ENCODE assay signal across 16 cellular contexts in the genomic region with DNA sequence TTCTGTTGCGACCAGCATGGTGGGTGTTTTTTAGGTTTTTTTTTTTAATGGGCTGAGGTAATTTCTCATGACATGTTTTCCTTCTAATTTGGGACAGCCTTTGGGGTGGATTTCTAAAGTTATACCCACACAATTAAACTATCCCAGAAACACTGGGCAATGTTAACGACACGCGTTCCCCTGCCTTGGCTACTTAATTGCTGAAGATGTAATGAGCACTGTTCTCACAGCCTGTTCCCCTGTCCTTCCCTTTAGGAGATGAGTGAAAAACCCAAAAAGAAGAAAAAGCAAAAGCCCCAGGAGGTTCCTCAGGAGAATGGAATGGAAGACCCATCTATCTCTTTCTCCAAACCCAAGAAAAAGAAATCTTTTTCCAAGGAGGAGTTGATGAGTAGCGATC. TPM values are rescaled to one million over a fixed set of nuclear protein-coding genes. Genes with fewer than 3 reads are reported as not detected.
A peak's percentile ranks its signal among the peaks of the same experiment; 100 is the strongest.
DNase-seq lines count a peak whose midpoint lies in the region; ATAC-seq and TF ChIP-seq lines count a peak whose summit lies in the region.
"Had no signal": no experiment of that assay in that cellular context is flagged by ENCODE, and none has a peak within 500 bp of the region (broad histone marks: within the 10 kb centered on the region; RNA-seq: fewer than 3 reads in every experiment).

No MANE protein-coding gene starts in this region.

- POLR2A ChIA-PET in activated CD8-positive, alpha-beta T cell treated with anti-CD3 and anti-CD28 coated beads for 36 hours (lab: Charles Lee) = interaction anchor here (0.9 to 9.2 kb wide), 4 partner anchors 8 to 188 kb away, joined by 3 to 92 read pairs (median 4); a partner anchor contains a TSS
- POLR2A ChIA-PET in activated CD8-positive, alpha-beta T cell treated with anti-CD3 and anti-CD28 coated beads, Interleukin-2, amount 10 ng/mL, durations not matched to agents 7 days and 5 days (lab: Charles Lee) = no interaction called here
- POLR2A ChIA-PET in WTC11 (lab: Charles Lee) = no interaction called here

- H3K27me3 ChIP-seq in BLaER1 treated with 17β-estradiol and CSF1 and Interleukin-3, amounts not matched to agents 10 nM and 100 nM = no peaks in the 10 kb centered on the region
- H3K27me3 ChIP-seq in BE2C = no peaks in the 10 kb centered on the region
- H3K27me3 ChIP-seq in heart left ventricle = no peaks in the 10 kb centered on the region

- no peaks in the 10 kb centered on the region for H3K27me3 Mint-ChIP-seq in activated CD8-positive, alpha-beta T cell treated with anti-CD3 and anti-CD28 coated beads for 36 hours
- no peaks in the 10 kb centered on the region for H3K27me3 Mint-ChIP-seq in activated CD8-positive, alpha-beta T cell treated with anti-CD3 and anti-CD28 coated beads, Interleukin-2, amount 10 ng/mL, durations not matched to agents 7 days and 5 days (ENCODE audit: low read depth)
- H3K27me3 Mint-ChIP-seq in WTC11 (ENCODE audit: low read depth) (no peaks in the 10 kb centered on the region), naive B cell (no peaks in the 10 kb centered on the region)

- peak overlapping the region; percentile 44 for H3K27ac Mint-ChIP-seq in activated CD8-positive, alpha-beta T cell treated with anti-CD3 and anti-CD28 coated beads for 36 hours
- no peak overlapping the region for H3K27ac Mint-ChIP-seq in activated CD8-positive, alpha-beta T cell treated with anti-CD3 and anti-CD28 coated beads, Interleukin-2, amount 10 ng/mL, durations not matched to agents 7 days and 5 days
- H3K27ac Mint-ChIP-seq in WTC11 (peak overlapping the region; percentile 42), naive B cell (peak overlapping the region in 4 of 6 donors; percentile 49 to 65 (median 58))

- H3K4me3 ChIP-seq in BLaER1 treated with 17β-estradiol and CSF1 and Interleukin-3, amounts not matched to agents 10 nM and 100 nM = no peak overlapping the region
- no peak overlapping the region for H3K4me3 ChIP-seq in BE2C (ENCODE audit: low read depth, low read length)
- H3K4me3 ChIP-seq in heart left ventricle = no peak overlapping the region

- 68 to 87% (median 84%) methylated on average over 5 of the region's 5 CpGs for WGBS in heart left ventricle, 4 donors

- H3K4me1 Mint-ChIP-seq in activated CD8-positive, alpha-beta T cell treated with anti-CD3 and anti-CD28 coated beads for 36 hours (ENCODE audit: low read depth) = peaks cover 43% of the 10 kb centered on the region
- peaks cover 45% of the 10 kb centered on the region for H3K4me1 Mint-ChIP-seq in activated CD8-positive, alpha-beta T cell treated with anti-CD3 and anti-CD28 coated beads, Interleukin-2, amount 10 ng/mL, durations not matched to agents 7 days and 5 days (ENCODE audit: low read depth)
- peaks cover 19% of the 10 kb centered on the region for H3K4me1 Mint-ChIP-seq in WTC11
- peaks cover 41 to 44% (median 42%) of the 10 kb centered on the region in 3 donors for H3K4me1 Mint-ChIP-seq in naive B cell

- TF ChIP-seq CTCF in activated CD8-positive, alpha-beta T cell treated with anti-CD3 and anti-CD28 coated beads for 36 hours (IDR thresholded peaks at IDR 0.05) = no peak
- TF ChIP-seq CTCF in WTC11 (IDR thresholded peaks at IDR 0.05) = no peak
- TF ChIP-seq CTCF in BE2C (IDR thresholded peaks at IDR 0.05; ENCODE audit: low read depth, low read length) = no peak
- TF ChIP-seq CTCF in heart left ventricle (IDR thresholded peaks at IDR 0.05) = no peak

- CTCF ChIA-PET in activated CD8-positive, alpha-beta T cell treated with anti-CD3 and anti-CD28 coated beads for 36 hours (lab: Charles Lee) = no interaction called here
- CTCF ChIA-PET in activated CD8-positive, alpha-beta T cell treated with anti-CD3 and anti-CD28 coated beads, Interleukin-2, amount 10 ng/mL, durations not matched to agents 7 days and 5 days (lab: Charles Lee) = no interaction called here
- CTCF ChIA-PET in WTC11 (lab: Charles Lee) = no interaction called here

- ATAC-seq in activated CD8-positive, alpha-beta T cell treated with anti-CD3 and anti-CD28 coated beads for 36 hours = no peak
- ATAC-seq in activated CD8-positive, alpha-beta T cell treated with anti-CD3 and anti-CD28 coated beads, Interleukin-2, amount 10 ng/mL, durations not matched to agents 7 days and 5 days = no peak
- no peak for ATAC-seq in WTC11
- no peak for ATAC-seq in naive B cell (ENCODE audit: low read depth in 2 of 2)
- ATAC-seq in heart left ventricle = no peak

- no peak overlapping the region for H3K27ac ChIP-seq in BLaER1 treated with 17β-estradiol and CSF1 and Interleukin-3, amounts not matched to agents 10 nM and 100 nM
- H3K27ac ChIP-seq in heart left ventricle = no peak overlapping the region
- H3K27ac ChIP-seq: KMS-11 had no signal

- H3K4me3 Mint-ChIP-seq in activated CD8-positive, alpha-beta T cell treated with anti-CD3 and anti-CD28 coated beads for 36 hours = no peak overlapping the region
- H3K4me3 Mint-ChIP-seq in activated CD8-positive, alpha-beta T cell treated with anti-CD3 and anti-CD28 coated beads, Interleukin-2, amount 10 ng/mL, durations not matched to agents 7 days and 5 days = no peak overlapping the region
- H3K4me3 Mint-ChIP-seq in WTC11 (no peak overlapping the region), naive B cell (peak overlapping the region in 2 of 8 donors; percentile 59 to 67)

- H3K4me1 ChIP-seq in BLaER1 treated with 17β-estradiol and CSF1 and Interleukin-3, amounts not matched to agents 10 nM and 100 nM = peaks cover 28 to 82% (median 63%) of the 10 kb centered on the region in 10 experiments
- no peaks in the 10 kb centered on the region for H3K4me1 ChIP-seq in BE2C
- peaks cover 4 to 19% (median 13%) of the 10 kb centered on the region in 12 donors for H3K4me1 ChIP-seq in heart left ventricle

- H3K36me3 Mint-ChIP-seq in activated CD8-positive, alpha-beta T cell treated with anti-CD3 and anti-CD28 coated beads for 36 hours (ENCODE audit: low read depth) = peaks cover 76% of the 10 kb centered on the region
- H3K36me3 Mint-ChIP-seq in activated CD8-positive, alpha-beta T cell treated with anti-CD3 and anti-CD28 coated beads, Interleukin-2, amount 10 ng/mL, durations not matched to agents 7 days and 5 days (ENCODE audit: low read depth) = peaks cover 86% of the 10 kb centered on the region
- H3K36me3 Mint-ChIP-seq in WTC11 = peaks cover 94% of the 10 kb centered on the region
- peaks cover 41 to 64% of the 10 kb centered on the region in 2 donors for H3K36me3 Mint-ChIP-seq in naive B cell

- H3K9me3 ChIP-seq in BLaER1 treated with 17β-estradiol and CSF1 and Interleukin-3, amounts not matched to agents 10 nM and 100 nM (replicated peaks in 1 of 11) = no peaks in the 10 kb centered on the region
- no peaks in the 10 kb centered on the region for H3K9me3 ChIP-seq in BE2C
- no peaks in the 10 kb centered on the region for H3K9me3 ChIP-seq in heart left ventricle

- peak overlapping the region in 7 of 11 experiments; percentile 0 to 90 (median 46); a peak in 5 of 22 replicates for H3K9ac ChIP-seq in BLaER1 treated with 17β-estradiol and CSF1 and Interleukin-3, amounts not matched to agents 10 nM and 100 nM
- H3K9ac ChIP-seq: KMS-11 had no signal

- peak overlapping the region in 8 of 11 experiments; percentile 31 to 98 (median 83); a peak in 13 of 22 replicates for H3K4me2 ChIP-seq in BLaER1 treated with 17β-estradiol and CSF1 and Interleukin-3, amounts not matched to agents 10 nM and 100 nM
- H3K4me2 ChIP-seq: KMS-11 had no signal

- TF ChIP-seq POLR2A in heart left ventricle (IDR thresholded peaks at IDR 0.05) = no peak

- H3K36me3 ChIP-seq in BLaER1 treated with 17β-estradiol and CSF1 and Interleukin-3, amounts not matched to agents 10 nM and 100 nM = peaks cover 88 to 98% (median 97%) of the 10 kb centered on the region in 11 experiments
- H3K36me3 ChIP-seq in BE2C = peaks cover 57% of the 10 kb centered on the region
- H3K36me3 ChIP-seq in heart left ventricle = peaks cover 2 to 90% (median 88%) of the 10 kb centered on the region in 9 donors

- H4K20me1 ChIP-seq in BLaER1 treated with 17β-estradiol and CSF1 and Interleukin-3, amounts not matched to agents 10 nM and 100 nM = peaks cover 37 to 100% (median 82%) of the 10 kb centered on the region in 11 experiments; a peak in 21 of 22 replicates

- no peak for DNase-seq in activated CD8-positive, alpha-beta T cell treated with anti-CD3 and anti-CD28 coated beads for 36 hours
- no peak for DNase-seq in activated CD8-positive, alpha-beta T cell treated with anti-CD3 and anti-CD28 coated beads, Interleukin-2, amount 10 ng/mL, durations not matched to agents 7 days and 5 days
- DNase-seq in WTC11 (ENCODE audit: low spot score) (no peak), naive B cell (no peak), BE2C (no peak), NCI-H1694 treated with DMSO at 0.1 percent for 48 hours (lab: John Stamatoyannopoulos, UW) (no peak), heart left ventricle (no peak)
- DNase-seq: C1 segment of cervical spinal cord, GF-D8, GOT3, NCI-H1092, NCI-H2227 treated with DMSO at 0.1 percent for 48 hours, NCI-H524 had no signal

- no peaks in the 10 kb centered on the region for H3K9me3 Mint-ChIP-seq in activated CD8-positive, alpha-beta T cell treated with anti-CD3 and anti-CD28 coated beads for 36 hours
- H3K9me3 Mint-ChIP-seq in activated CD8-positive, alpha-beta T cell treated with anti-CD3 and anti-CD28 coated beads, Interleukin-2, amount 10 ng/mL, durations not matched to agents 7 days and 5 days (ENCODE audit: insufficient read depth) = no peaks in the 10 kb centered on the region
- H3K9me3 Mint-ChIP-seq in WTC11 = no peaks in the 10 kb centered on the region
- peaks cover 0 to 2% (median 0%) of the 10 kb centered on the region in 7 donors for H3K9me3 Mint-ChIP-seq in naive B cell

- intact Hi-C loops in activated CD8-positive, alpha-beta T cell treated with anti-CD3 and anti-CD28 coated beads for 36 hours (cut with micrococcal nuclease) = no loop called here
- intact Hi-C loops in heart left ventricle (cut with DNase I) = no loop called here

RNA-seq across cellular contexts. Expression of a gene that starts 5.2 kb away (rescaled TPM):
- 100 to 1,000 TPM; 587 to 596 TPM for total RNA-seq in activated CD8-positive, alpha-beta T cell treated with anti-CD3 and anti-CD28 coated beads for 36 hours
- 100 to 1,000 TPM; 441 to 450 TPM for total RNA-seq in activated CD8-positive, alpha-beta T cell treated with anti-CD3 and anti-CD28 coated beads, Interleukin-2, amount 10 ng/mL, durations not matched to agents 7 days and 5 days
- 484 to 634 TPM (median 500 TPM) in 3 replicates for total RNA-seq in WTC11 (2021)
- 100 to 1,000 TPM in 3 of 6 donors, 10 to 100 TPM in 3; 67.7 to 115 (median 95.8) TPM for polyA plus RNA-seq in naive B cell (ENCODE audit: low read depth in 6 of 6)
- polyA plus RNA-seq in BE2C (2012; ENCODE audit: insufficient read depth, insufficient read length, low read depth) = 325 TPM
- 10 to 100 TPM; 24.6 to 78.8 (median 51.0) TPM for total RNA-seq in heart left ventricle
- 10 to 100 TPM; 42.3 to 66.8 TPM for polyA plus RNA-seq in heart left ventricle

RNA-seq across cellular contexts. Expression of a gene that starts 6.3 kb away (rescaled TPM):
- total RNA-seq in activated CD8-positive, alpha-beta T cell treated with anti-CD3 and anti-CD28 coated beads for 36 hours = 100 to 1,000 TPM; 109 to 114 TPM
- total RNA-seq in activated CD8-positive, alpha-beta T cell treated with anti-CD3 and anti-CD28 coated beads, Interleukin-2, amount 10 ng/mL, durations not matched to agents 7 days and 5 days = 100 to 1,000 TPM in 1 of 2 experiments, 10 to 100 TPM in 1; 99.6 to 100 TPM
- total RNA-seq in WTC11 (2021) = 101 to 136 TPM (median 107 TPM) in 3 replicates
- 100 to 1,000 TPM; 110 to 149 (median 128) TPM for polyA plus RNA-seq in naive B cell (ENCODE audit: low read depth in 6 of 6)
- 151 TPM for polyA plus RNA-seq in BE2C (2012; ENCODE audit: insufficient read depth, insufficient read length, low read depth)
- 100 to 1,000 TPM; 122 to 356 (median 208) TPM for total RNA-seq in heart left ventricle
- polyA plus RNA-seq in heart left ventricle = 100 to 1,000 TPM; 173 to 188 TPM

RNA-seq across cellular contexts. Expression of a gene that starts 34.9 kb away (rescaled TPM):
- 1 to 10 TPM; 1.1 to 1.2 TPM for total RNA-seq in activated CD8-positive, alpha-beta T cell treated with anti-CD3 and anti-CD28 coated beads for 36 hours
- total RNA-seq in activated CD8-positive, alpha-beta T cell treated with anti-CD3 and anti-CD28 coated beads, Interleukin-2, amount 10 ng/mL, durations not matched to agents 7 days and 5 days = not detected
- total RNA-seq in WTC11 (2021) = 2.7 to 5.0 TPM (median 3.2 TPM) in 3 replicates
- under 1 TPM in 1 of 6 donors, not detected in 5; 0.28 TPM for polyA plus RNA-seq in naive B cell (ENCODE audit: low read depth in 6 of 6)
- 1.7 TPM for polyA plus RNA-seq in BE2C (2012; ENCODE audit: insufficient read depth, insufficient read length, low read depth)
- 1 to 10 TPM; 2.5 to 6.4 (median 4.2) TPM for total RNA-seq in heart left ventricle
- polyA plus RNA-seq in heart left ventricle = 1 to 10 TPM; 2.7 to 2.9 TPM
- total RNA-seq: MCF 10A had no signal
